7 cellular contexts compared by ENCODE assay signal in genomic region chr18:26656401-26656943, GRCh38.
DNase-seq lines count a peak whose midpoint lies in the region; ATAC-seq and TF ChIP-seq lines count a peak whose summit lies in the region.

No MANE protein-coding gene starts in this region.

- peaks cover 18% of the 10 kb centered on the region for H3K27me3 ChIP-seq in MM.1S (replicated peaks; ENCODE audit: insufficient read depth, low read length)
- H3K27me3 ChIP-seq in fibroblast of lung (ENCODE audit: control insufficient read depth, insufficient read depth, low read length), result peaks cover 22% of the 10 kb centered on the region
- H3K27me3 ChIP-seq in parathyroid adenoma (ENCODE audit: control insufficient read depth, insufficient read depth, low read length), result no peaks in the 10 kb centered on the region

- TF ChIP-seq CTCF in MM.1S (IDR thresholded peaks at IDR 0.05; ENCODE audit: low read length) (no peak), fibroblast of lung (conservative IDR thresholded peaks at IDR 0.05 in 1 of 2, IDR thresholded peaks at IDR 0.05 in 1 of 2; ENCODE audit: low read depth in 1 of 2, low read length in 2 of 2) (no peak), parathyroid adenoma (IDR thresholded peaks at IDR 0.05) (no peak)

- H3K79me2 ChIP-seq in MM.1S (ENCODE audit: low read length), result no peaks in the 10 kb centered on the region
- no peaks in the 10 kb centered on the region for H3K79me2 ChIP-seq in fibroblast of lung (ENCODE audit: control insufficient read depth, insufficient read depth, low read length)
- H3K79me2 ChIP-seq in parathyroid adenoma, result no peaks in the 10 kb centered on the region

- H2AFZ ChIP-seq in MM.1S (ENCODE audit: low read length) (peak overlapping the region; percentile 48; the same call in 1 of the 2 replicates), fibroblast of lung (ENCODE audit: low read length) (no peak overlapping the region), parathyroid adenoma (peak overlapping the region; percentile 89)

- H3K9me3 ChIP-seq in MM.1S (replicated peaks; ENCODE audit: insufficient read depth, low read length) (no peaks in the 10 kb centered on the region), fibroblast of lung (ENCODE audit: control insufficient read depth, insufficient read depth, low read depth, low read length) (no peaks in the 10 kb centered on the region), parathyroid adenoma (ENCODE audit: control insufficient read depth, low read length) (no peaks in the 10 kb centered on the region)

- H3F3A ChIP-seq in MM.1S (ENCODE audit: insufficient read depth, low read length), result peaks cover 8% of the 10 kb centered on the region; the same call in 1 of the 2 replicates

- H4K20me1 ChIP-seq in MM.1S (ENCODE audit: insufficient read depth, low read length), result no peaks in the 10 kb centered on the region
- no peaks in the 10 kb centered on the region for H4K20me1 ChIP-seq in fibroblast of lung (ENCODE audit: control insufficient read depth, extremely low read depth, insufficient read depth, low read length)

- peak overlapping the region; percentile 63 for H3K4me3 ChIP-seq in MM.1S (ENCODE audit: low read length)
- peak overlapping the region; percentile 38 to 60 (median 42) for H3K4me3 ChIP-seq in fibroblast of lung (replicated peaks in 1 of 4; ENCODE audit: control extremely low read depth in 1 of 4, insufficient read depth in 1 of 4, low read depth in 3 of 4, low read length in 4 of 4)
- peak overlapping the region; percentile 58 for H3K4me3 ChIP-seq in parathyroid adenoma (ENCODE audit: low read depth, low read length)

- H3K4me1 ChIP-seq in MM.1S (ENCODE audit: low read length) (no peaks in the 10 kb centered on the region), fibroblast of lung (ENCODE audit: control insufficient read depth, extremely low read depth, insufficient read depth, low read length) (no peaks in the 10 kb centered on the region), parathyroid adenoma (peaks cover 4% of the 10 kb centered on the region)

- no peak overlapping the region for H3K27ac ChIP-seq in MM.1S (ENCODE audit: low read length)
- H3K27ac ChIP-seq in fibroblast of lung (ENCODE audit: insufficient read depth, low read length), result no peak overlapping the region
- H3K27ac ChIP-seq in parathyroid adenoma, result peak overlapping the region; percentile 84

- H3K4me2 ChIP-seq in MM.1S (ENCODE audit: low read depth, low read length), result peak overlapping the region; percentile 72
- H3K4me2 ChIP-seq in fibroblast of lung (ENCODE audit: extremely low read depth, insufficient read depth, low read length), result peak overlapping the region; percentile 25
- peak overlapping the region; percentile 73 for H3K4me2 ChIP-seq in parathyroid adenoma (ENCODE audit: low read length)

- H3K9ac ChIP-seq in MM.1S (ENCODE audit: low read length) (no peak overlapping the region), fibroblast of lung (ENCODE audit: insufficient read depth, low read length) (no peak overlapping the region), parathyroid adenoma (peak overlapping the region; percentile 23)

- ATAC-seq in GM21515 (IDR thresholded peaks at IDR 0.05; ENCODE audit: unreplicated experiment), result peak; percentile 29
- no peak for ATAC-seq in HG03342 (IDR thresholded peaks at IDR 0.05; ENCODE audit: unreplicated experiment)

- H3K36me3 ChIP-seq in MM.1S (replicated peaks; ENCODE audit: insufficient read depth, low read length) (no peaks in the 10 kb centered on the region), fibroblast of lung (ENCODE audit: control insufficient read depth, insufficient read depth, low read length) (no peaks in the 10 kb centered on the region), parathyroid adenoma (ENCODE audit: control insufficient read depth, insufficient read depth, low read length) (no peaks in the 10 kb centered on the region)

- no peaks in the 10 kb centered on the region for H3K9me2 ChIP-seq in MM.1S (replicated peaks; ENCODE audit: insufficient read depth, low read length)

- DNase-seq in MM.1S, result no peak
- no peak for DNase-seq in fibroblast of lung (ENCODE audit: low read depth in 2 of 2)
- no peak for DNase-seq in NCI-H345 treated with DMSO at 0.1 percent for 48 hours (lab: John Stamatoyannopoulos, UW; ENCODE audit: unreplicated experiment)
- DNase-seq in superior temporal gyrus (ENCODE audit: extremely low spot score), result no peak
